In the genomic region with DNA sequence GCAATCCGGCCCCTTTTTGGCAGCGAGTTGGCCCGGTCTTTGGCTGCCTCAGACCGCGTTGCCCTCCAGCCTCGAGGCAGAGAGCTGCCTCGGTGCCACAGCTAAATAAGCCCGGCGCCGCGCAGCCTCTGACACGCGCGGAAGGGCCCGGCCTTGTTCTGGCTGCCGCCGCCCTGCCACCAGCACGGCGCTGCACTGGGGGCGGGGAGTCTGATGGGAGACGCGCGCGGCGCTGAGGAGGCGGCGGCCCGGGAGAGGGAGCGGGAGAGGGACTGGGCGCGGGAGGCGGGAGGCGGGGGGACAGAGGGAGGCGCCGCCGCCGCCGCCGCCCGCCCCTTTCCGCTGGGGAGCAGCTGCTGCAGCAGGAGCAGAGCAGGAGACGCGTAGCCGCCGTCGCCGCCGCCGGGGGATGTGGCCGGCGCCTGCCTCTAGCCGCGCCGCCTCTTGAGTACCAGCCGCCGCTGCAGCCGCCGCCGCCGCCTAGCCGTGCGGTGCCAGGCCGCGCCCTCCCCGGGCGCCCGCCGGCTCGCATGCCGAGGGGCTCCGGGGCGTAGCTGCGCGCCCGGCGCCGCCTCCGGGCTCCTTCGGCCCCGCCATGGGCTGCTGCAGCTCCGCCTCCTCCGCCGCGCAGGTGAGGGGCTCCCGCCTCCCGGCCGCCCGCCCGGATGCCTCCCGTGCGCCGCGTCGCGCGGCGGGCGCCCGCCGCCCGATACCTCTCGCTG, we compare ENCODE assay signal across 8 cellular contexts.
DNase-seq lines count a peak whose midpoint lies in the region; ATAC-seq and TF ChIP-seq lines count a peak whose summit lies in the region.

A gene (plus strand): TSS at position 378 of the 722 bp plus-strand sequence. CDS start 218 bp downstream, at position 596.

- TF ChIP-seq CTCF in AG09309 (IDR thresholded peaks at IDR 0.05; ENCODE audit: control insufficient read depth, insufficient read depth, low read depth, low read length, missing control alignments) = no peak

- peaks cover 33% of the 10 kb centered on the region for H3K27me3 Mint-ChIP-seq in central memory CD8-positive, alpha-beta T cell

- ATAC-seq in GM19023 (IDR thresholded peaks at IDR 0.05; ENCODE audit: unreplicated experiment) (peak; percentile 88), HG03196 (IDR thresholded peaks at IDR 0.05; ENCODE audit: unreplicated experiment) (peak; percentile 91)
- ATAC-seq in central memory CD8-positive, alpha-beta T cell (replicated peaks; ENCODE audit: extremely low read depth, poor library complexity, severe bottlenecking) = peak; percentile 76

- peaks cover 7% of the 10 kb centered on the region for H3K36me3 Mint-ChIP-seq in central memory CD8-positive, alpha-beta T cell (ENCODE audit: insufficient read depth)

- H3K4me3 ChIP-seq in AG09309 (ENCODE audit: control insufficient read depth, low read depth, low read length) = peak within 1 kb of the TSS; percentile 93

- peak within 1 kb of the TSS; percentile 83 for H3K27ac Mint-ChIP-seq in central memory CD8-positive, alpha-beta T cell (ENCODE audit: low read depth)

- DNase-seq in AG09309 (ENCODE audit: low read depth) = peak; percentile 69
- DNase-seq in NCI-H226 = peak; percentile 90
- DNase-seq in activated CD4-positive, CD25-positive, alpha-beta regulatory T cell treated with anti-CD3 and anti-CD28 coated beads, Interleukin-2, amount 50 U/mL, for 16 hours (ENCODE audit: low read depth, low spot score) = peak; percentile 80
- DNase-seq in central memory CD8-positive, alpha-beta T cell (ENCODE audit: low spot score in 2 of 2) = peak; percentile 80 to 84
- DNase-seq in islet precursor cell = peak; percentile 99
- DNase-seq in stimulated activated CD4-positive, alpha-beta T cell treated with anti-CD3 and anti-CD28 coated beads, Interleukin-12 subunit alpha, Interleukin-12 subunit beta, amount 100 ng/mL, for 4 hours = peak; percentile 94

- H3K9me3 Mint-ChIP-seq in central memory CD8-positive, alpha-beta T cell = no peaks in the 10 kb centered on the region

- H3K4me1 Mint-ChIP-seq in central memory CD8-positive, alpha-beta T cell = peaks cover 13% of the 10 kb centered on the region

- H3K4me3 Mint-ChIP-seq in central memory CD8-positive, alpha-beta T cell = peak within 1 kb of the TSS; percentile 88

Comparison
In these comparisons a context has a peak if more than half of its experiments do, and no peak if none do; other contexts are left out.
1. Peak in every context shown above with its lines: DNase-seq, ATAC-seq and H3K4me3 ChIP-seq.